In the genomic region with DNA sequence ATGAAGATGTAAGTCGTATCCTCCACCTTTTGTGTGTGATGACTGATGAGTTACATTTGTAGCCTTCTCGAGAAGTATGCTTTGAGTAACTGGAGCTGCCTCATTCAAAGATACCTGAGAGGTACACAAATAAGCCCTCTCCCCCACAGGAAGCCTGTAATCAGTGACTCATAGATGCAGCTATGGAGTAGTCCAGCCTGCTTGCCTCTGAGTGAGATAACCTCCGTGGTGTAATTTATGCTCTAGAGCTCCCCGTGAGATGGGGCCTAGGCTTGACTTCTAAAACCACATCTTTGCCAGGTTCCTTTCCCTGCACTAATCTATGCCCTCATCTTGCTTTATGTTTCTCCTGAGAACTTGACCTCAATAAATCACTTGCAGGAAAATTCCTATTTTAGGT, we compare ENCODE assay signal across 12 cellular contexts.
DNase-seq lines count a peak whose midpoint lies in the region; ATAC-seq and TF ChIP-seq lines count a peak whose summit lies in the region.
"Had no signal": no experiment of that assay in that cellular context is flagged by ENCODE, and none has a peak within 500 bp of the region (broad histone marks: within the 10 kb centered on the region; RNA-seq: fewer than 3 reads in every experiment).

No MANE protein-coding gene starts in this region.

- H3K4me1 Mint-ChIP-seq in activated CD8-positive, alpha-beta memory T cell treated with anti-CD3 and anti-CD28 coated beads, Interleukin-2, amount 10 ng/mL, durations not matched to agents 7 days and 5 days = peaks cover 28% of the 10 kb centered on the region
- H3K4me1 Mint-ChIP-seq in activated naive CD8-positive, alpha-beta T cell treated with anti-CD3 and anti-CD28 coated beads, Interleukin-2, amount 10 ng/mL, durations not matched to agents 7 days and 5 days = peaks cover 29% of the 10 kb centered on the region
- H3K4me1 Mint-ChIP-seq in nephron progenitor cell = peaks cover 26% of the 10 kb centered on the region

- H3K27ac Mint-ChIP-seq in activated CD8-positive, alpha-beta memory T cell treated with anti-CD3 and anti-CD28 coated beads, Interleukin-2, amount 10 ng/mL, durations not matched to agents 7 days and 5 days = no peak overlapping the region
- H3K27ac Mint-ChIP-seq in activated naive CD8-positive, alpha-beta T cell treated with anti-CD3 and anti-CD28 coated beads, Interleukin-2, amount 10 ng/mL, durations not matched to agents 7 days and 5 days = peak overlapping the region; percentile 31
- peak overlapping the region; percentile 85 for H3K27ac Mint-ChIP-seq in nephron progenitor cell

- CTCF ChIA-PET in activated CD8-positive, alpha-beta memory T cell treated with anti-CD3 and anti-CD28 coated beads, Interleukin-2, amount 10 ng/mL, durations not matched to agents 7 days and 5 days (lab: Charles Lee) = interaction anchor here (0.7 to 1.1 kb wide), 2 partner anchors 249 to 428 kb away, joined by 3 to 5 read pairs; no protein-coding TSS in a partner anchor

- no peak overlapping the region for H3K4me3 Mint-ChIP-seq in activated CD8-positive, alpha-beta memory T cell treated with anti-CD3 and anti-CD28 coated beads, Interleukin-2, amount 10 ng/mL, durations not matched to agents 7 days and 5 days
- peak overlapping the region; percentile 48 for H3K4me3 Mint-ChIP-seq in activated naive CD8-positive, alpha-beta T cell treated with anti-CD3 and anti-CD28 coated beads, Interleukin-2, amount 10 ng/mL, durations not matched to agents 7 days and 5 days
- no peak overlapping the region for H3K4me3 Mint-ChIP-seq in nephron progenitor cell

- peaks cover 2% of the 10 kb centered on the region for H3K9me3 Mint-ChIP-seq in activated CD8-positive, alpha-beta memory T cell treated with anti-CD3 and anti-CD28 coated beads, Interleukin-2, amount 10 ng/mL, durations not matched to agents 7 days and 5 days (ENCODE audit: low read depth)
- H3K9me3 Mint-ChIP-seq in activated naive CD8-positive, alpha-beta T cell treated with anti-CD3 and anti-CD28 coated beads, Interleukin-2, amount 10 ng/mL, durations not matched to agents 7 days and 5 days = no peaks in the 10 kb centered on the region
- H3K9me3 Mint-ChIP-seq in nephron progenitor cell = peaks cover 7% of the 10 kb centered on the region

- peak; percentile 51 for DNase-seq in activated CD8-positive, alpha-beta memory T cell treated with anti-CD3 and anti-CD28 coated beads, Interleukin-2, amount 10 ng/mL, durations not matched to agents 7 days and 5 days
- no peak for DNase-seq in activated CD8-positive, alpha-beta memory T cell treated with anti-CD3 and anti-CD28 coated beads, Interleukin-2, amount 50 U/mL, for 4 hours
- DNase-seq in M059J (ENCODE audit: low read depth) = peak; percentile 70
- no peak for DNase-seq in activated naive CD8-positive, alpha-beta T cell treated with anti-CD3 and anti-CD28 coated beads, Interleukin-2, amount 10 ng/mL, durations not matched to agents 7 days and 5 days
- peak; percentile 3 for DNase-seq in nephron progenitor cell
- DNase-seq in activated CD8-positive, alpha-beta memory T cell treated with anti-CD3 and anti-CD28 coated beads for 24 hours = no peak
- DNase-seq in SKM-1 (lab: John Stamatoyannopoulos, UW; ENCODE audit: unreplicated experiment) = no peak
- no peak for DNase-seq in hypothalamus (lab: John Stamatoyannopoulos, UW)
- DNase-seq: GDM1, H7, midbrain, Peyer's patch had no signal

- TF ChIP-seq CTCF in nephron progenitor cell (IDR thresholded peaks at IDR 0.05) = no peak

- no peaks in the 10 kb centered on the region for H3K27me3 Mint-ChIP-seq in activated CD8-positive, alpha-beta memory T cell treated with anti-CD3 and anti-CD28 coated beads, Interleukin-2, amount 10 ng/mL, durations not matched to agents 7 days and 5 days
- no peaks in the 10 kb centered on the region for H3K27me3 Mint-ChIP-seq in activated naive CD8-positive, alpha-beta T cell treated with anti-CD3 and anti-CD28 coated beads, Interleukin-2, amount 10 ng/mL, durations not matched to agents 7 days and 5 days
- no peaks in the 10 kb centered on the region for H3K27me3 Mint-ChIP-seq in nephron progenitor cell (ENCODE audit: low read depth, poor library complexity)

- POLR2A ChIA-PET in activated naive CD8-positive, alpha-beta T cell treated with anti-CD3 and anti-CD28 coated beads, Interleukin-2, amount 10 ng/mL, durations not matched to agents 7 days and 5 days (lab: Charles Lee) = interaction anchor here (1.1 kb wide), 1 partner anchor 292 kb away, joined by 5 read pairs; a partner anchor contains a TSS

- ATAC-seq in activated CD8-positive, alpha-beta memory T cell treated with anti-CD3 and anti-CD28 coated beads, Interleukin-2, amount 10 ng/mL, durations not matched to agents 7 days and 5 days = peak; percentile 84
- ATAC-seq in activated naive CD8-positive, alpha-beta T cell treated with anti-CD3 and anti-CD28 coated beads, Interleukin-2, amount 10 ng/mL, durations not matched to agents 7 days and 5 days (ENCODE audit: low read depth) = peak; percentile 82

- no peaks in the 10 kb centered on the region for H3K36me3 Mint-ChIP-seq in activated CD8-positive, alpha-beta memory T cell treated with anti-CD3 and anti-CD28 coated beads, Interleukin-2, amount 10 ng/mL, durations not matched to agents 7 days and 5 days
- H3K36me3 Mint-ChIP-seq in activated naive CD8-positive, alpha-beta T cell treated with anti-CD3 and anti-CD28 coated beads, Interleukin-2, amount 10 ng/mL, durations not matched to agents 7 days and 5 days = peaks cover 4% of the 10 kb centered on the region
- H3K36me3 Mint-ChIP-seq in nephron progenitor cell (ENCODE audit: low read depth) = no peaks in the 10 kb centered on the region

Comparison
In these comparisons a context has a peak if more than half of its experiments do, and no peak if none do; other contexts are left out.
1. DNase-seq: peak in activated CD8-positive, alpha-beta memory T cell treated with anti-CD3 and anti-CD28 coated beads, Interleukin-2, amount 10 ng/mL, durations not matched to agents 7 days and 5 days (single experiment), M059J (single experiment) and nephron progenitor cell (single experiment); none in activated CD8-positive, alpha-beta memory T cell treated with anti-CD3 and anti-CD28 coated beads, Interleukin-2, amount 50 U/mL, for 4 hours (single experiment), activated naive CD8-positive, alpha-beta T cell treated with anti-CD3 and anti-CD28 coated beads, Interleukin-2, amount 10 ng/mL, durations not matched to agents 7 days and 5 days (single experiment), activated CD8-positive, alpha-beta memory T cell treated with anti-CD3 and anti-CD28 coated beads for 24 hours (single experiment), SKM-1 (single experiment) and hypothalamus (0 of 51).